8 cellular contexts compared by ENCODE assay signal in the genomic region with DNA sequence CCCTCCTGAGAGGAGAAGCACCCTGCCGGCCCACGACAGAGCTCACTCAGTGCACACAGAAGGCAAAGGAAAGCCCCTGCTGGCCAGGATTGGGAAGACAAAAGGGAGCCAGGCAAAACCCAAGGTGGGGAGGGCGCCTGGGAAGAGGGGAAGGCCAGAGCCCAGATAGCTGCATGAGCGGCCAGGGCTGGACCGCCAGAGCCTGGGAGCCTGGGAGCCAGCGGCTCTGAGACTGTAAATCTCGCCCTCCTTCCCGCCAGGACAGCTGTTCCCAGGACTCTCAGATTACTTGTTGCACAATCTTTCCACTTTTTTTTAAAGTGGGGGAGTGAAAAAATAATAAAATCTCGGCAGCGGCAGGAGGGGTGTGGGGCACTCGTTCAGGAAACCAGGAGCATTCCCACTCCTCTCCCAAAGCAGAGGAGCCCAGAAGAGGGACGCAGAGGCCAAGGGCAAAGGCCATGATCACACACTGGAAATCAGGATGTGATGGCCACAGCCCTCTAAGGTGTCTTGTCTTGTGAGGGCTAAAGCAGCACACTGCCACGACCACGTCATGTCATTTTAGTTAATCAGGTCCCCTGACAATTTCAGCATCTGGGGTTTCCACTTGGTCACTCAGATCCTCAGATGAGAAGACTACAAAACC. TPM values are rescaled to one million over a fixed set of nuclear protein-coding genes. Genes with fewer than 3 reads are reported as not detected.
DNase-seq lines count a peak whose midpoint lies in the region; ATAC-seq and TF ChIP-seq lines count a peak whose summit lies in the region.

No MANE protein-coding gene starts in this region.

- H3K4me2 ChIP-seq in DND-41 (ENCODE audit: insufficient read depth, low read length) (no peak overlapping the region), parathyroid adenoma (ENCODE audit: low read length) (peak overlapping the region; percentile 26)

- H3K4me1 ChIP-seq in DND-41 (ENCODE audit: insufficient read depth, low read length) (no peaks in the 10 kb centered on the region), parathyroid adenoma (peaks cover 47% of the 10 kb centered on the region)
- H3K4me1 ChIP-seq in CD8-positive, alpha-beta memory T cell (ENCODE audit: insufficient read depth, low read length), result no peaks in the 10 kb centered on the region

- H3K4me3 ChIP-seq in DND-41 (ENCODE audit: low read depth in 1 of 2, low read length in 2 of 2), result no peak overlapping the region
- peak overlapping the region; percentile 24 for H3K4me3 ChIP-seq in fibroblast of pulmonary artery (replicated peaks; ENCODE audit: low read depth, low read length)
- H3K4me3 ChIP-seq in parathyroid adenoma (ENCODE audit: low read depth, low read length), result no peak overlapping the region
- no peak overlapping the region for H3K4me3 ChIP-seq in CD8-positive, alpha-beta memory T cell (ENCODE audit: low read length)

- H3K9me3 ChIP-seq in DND-41 (ENCODE audit: insufficient read depth, low read length, severe bottlenecking) (no peaks in the 10 kb centered on the region), parathyroid adenoma (ENCODE audit: control insufficient read depth, low read length) (no peaks in the 10 kb centered on the region)
- no peaks in the 10 kb centered on the region for H3K9me3 ChIP-seq in CD8-positive, alpha-beta memory T cell (ENCODE audit: low read length)

- H3K36me3 ChIP-seq in DND-41 (ENCODE audit: insufficient read depth, low read length) (peaks cover 100% of the 10 kb centered on the region), parathyroid adenoma (ENCODE audit: control insufficient read depth, insufficient read depth, low read length) (no peaks in the 10 kb centered on the region)
- H3K36me3 ChIP-seq in CD8-positive, alpha-beta memory T cell (ENCODE audit: insufficient read depth, low read length), result peaks cover 78% of the 10 kb centered on the region

- peak; percentile 42 for TF ChIP-seq CTCF in DND-41 (IDR thresholded peaks at IDR 0.05; ENCODE audit: borderline replicate concordance, extremely low read depth, low read length, poor library complexity, severe bottlenecking)
- TF ChIP-seq CTCF in RWPE1 (conservative IDR thresholded peaks at IDR 0.05; ENCODE audit: low read depth), result no peak; the same call in 1 of the 2 replicates
- peak; percentile 74 for TF ChIP-seq CTCF in fibroblast of pulmonary artery (IDR thresholded peaks at IDR 0.05; ENCODE audit: low read length, missing control alignments)
- TF ChIP-seq CTCF in parathyroid adenoma (IDR thresholded peaks at IDR 0.05), result peak; percentile 43

- H2AFZ ChIP-seq in DND-41 (ENCODE audit: low read depth, low read length) (no peak overlapping the region), parathyroid adenoma (no peak overlapping the region)

- H3K36me3 Mint-ChIP-seq in CD8-positive, alpha-beta memory T cell, result peaks cover 4 to 96% (median 9%) of the 10 kb centered on the region in 3 donors

- peaks cover 0 to 8% (median 6%) of the 10 kb centered on the region in 3 donors for H3K4me1 Mint-ChIP-seq in CD8-positive, alpha-beta memory T cell

- peaks cover 93% of the 10 kb centered on the region for H3K79me2 ChIP-seq in DND-41 (ENCODE audit: insufficient read depth, low read length)
- H3K79me2 ChIP-seq in parathyroid adenoma, result peaks cover 54% of the 10 kb centered on the region

- peaks cover 95% of the 10 kb centered on the region for H4K20me1 ChIP-seq in DND-41 (ENCODE audit: insufficient read depth, low read length)

- no peaks in the 10 kb centered on the region for H3K27me3 ChIP-seq in DND-41 (ENCODE audit: insufficient read depth, low read length, poor library complexity)
- H3K27me3 ChIP-seq in parathyroid adenoma (ENCODE audit: control insufficient read depth, insufficient read depth, low read length), result no peaks in the 10 kb centered on the region
- no peaks in the 10 kb centered on the region for H3K27me3 ChIP-seq in CD8-positive, alpha-beta memory T cell (ENCODE audit: insufficient read depth, low read length, poor library complexity, severe bottlenecking)

- POLR2A ChIA-PET in RWPE1 (lab: Yijun Ruan, JAX; ENCODE audit: low non-redundant PET), result no interaction called here
- POLR2A ChIA-PET in CD8-positive, alpha-beta memory T cell (lab: Charles Lee), result interaction anchor here (0.6 kb wide), 1 partner anchor 756 kb away, joined by 4 read pairs; no protein-coding TSS in a partner anchor

- CTCF ChIA-PET in RWPE1 (lab: Yijun Ruan, JAX), result interaction anchor here (0.6 to 4.5 kb wide), 8 partner anchors 18 to 150 kb away, joined by 3 to 19 read pairs (median 4); no protein-coding TSS in a partner anchor
- CTCF ChIA-PET in CD8-positive, alpha-beta memory T cell (lab: Charles Lee), result no interaction called here

- H3K27ac Mint-ChIP-seq in CD8-positive, alpha-beta memory T cell, result peak overlapping the region in 1 of 8 donors; percentile 52

- H3K9ac ChIP-seq in DND-41 (ENCODE audit: low read depth, low read length), result no peak overlapping the region
- H3K9ac ChIP-seq in parathyroid adenoma, result no peak overlapping the region

- H3K27ac ChIP-seq in DND-41 (ENCODE audit: low read length) (no peak overlapping the region), RWPE1 (peak overlapping the region; percentile 97), parathyroid adenoma (peak overlapping the region; percentile 65)
- no peak overlapping the region for H3K27ac ChIP-seq in CD8-positive, alpha-beta memory T cell (ENCODE audit: low read depth, low read length)

- ATAC-seq in DND-41 (ENCODE audit: insufficient read depth, low read depth), result peak; percentile 44; the same call in 1 of the 3 replicates
- no peak for ATAC-seq in HG03280 (IDR thresholded peaks at IDR 0.05; ENCODE audit: unreplicated experiment)
- no peak for ATAC-seq in HG03354 (IDR thresholded peaks at IDR 0.05; ENCODE audit: poor library complexity, severe bottlenecking, unreplicated experiment)

- no peaks in the 10 kb centered on the region for H3K9me3 Mint-ChIP-seq in CD8-positive, alpha-beta memory T cell

- H3K4me3 Mint-ChIP-seq in CD8-positive, alpha-beta memory T cell, result no peak overlapping the region

- no peaks in the 10 kb centered on the region for H3K27me3 Mint-ChIP-seq in CD8-positive, alpha-beta memory T cell

- DNase-seq in DND-41, result no peak
- peak; percentile 78 for DNase-seq in RWPE1 (ENCODE audit: low spot score)
- DNase-seq in fibroblast of pulmonary artery (ENCODE audit: low read depth), result peak; percentile 98
- DNase-seq in middle frontal gyrus (ENCODE audit: extremely low spot score, low spot score), result no peak
- DNase-seq in CD8-positive, alpha-beta memory T cell, result no peak

RNA-seq across cellular contexts. Expression of a gene that starts 19.6 kb away (rescaled TPM):
- not detected for total RNA-seq in CD8-positive, alpha-beta memory T cell
- not detected for polyA plus RNA-seq in CD8-positive, alpha-beta memory T cell

RNA-seq across cellular contexts. Expression of a gene that starts 51.1 kb away (rescaled TPM):
- total RNA-seq in CD8-positive, alpha-beta memory T cell, result under 1 TPM in 1 of 2 experiments, not detected in 1; 0.04 TPM
- polyA plus RNA-seq in CD8-positive, alpha-beta memory T cell, result not detected

Comparison
In these comparisons a context has a peak if more than half of its experiments do, and no peak if none do; other contexts are left out.
1. DNase-seq: peak in RWPE1 (single experiment) and fibroblast of pulmonary artery (single experiment); none in DND-41 (single experiment), middle frontal gyrus (single experiment) and CD8-positive, alpha-beta memory T cell (0 of 5).
2. H3K27ac ChIP-seq: peak in RWPE1 (single experiment) and parathyroid adenoma (single experiment); none in DND-41 (single experiment) and CD8-positive, alpha-beta memory T cell (single experiment).